In genomic region chr5:97002983-97003382, GRCh38 we compare ENCODE assay signal across 25 cellular contexts.
"Had no signal": no experiment of that assay in that cellular context is flagged by ENCODE, and none has a peak within 500 bp of the region (broad histone marks: within the 10 kb centered on the region; RNA-seq: fewer than 3 reads in every experiment).

No MANE protein-coding gene starts in this region.

- H3K4me3 Mint-ChIP-seq: activated naive CD8-positive, alpha-beta T cell treated with anti-CD3 and anti-CD28 coated beads, Interleukin-2, amount 50 U/mL, for 24 hours; activated T-helper 1 cell treated with anti-CD3 and anti-CD28 coated beads, Interleukin-12 subunit alpha, Interleukin-12 subunit beta, Interleukin-2, Interleukin-4 antibody, amounts not matched to agents 30 ng/mL and 10 ng/mL and 1 ng/mL, durations not matched to agents 14 hours and 24 hours and 36 hours; immature natural killer cell; mesothelial cell of epicardium; naive B cell; stimulated activated naive B cell treated with anti-CD40 and anti-IgM and Interleukin-4, amounts not matched to agents 10 μg/mL and 1 μg/mL and 100 μg/mL, for 72 hours; T-helper 17 cell had no signal

- H3K36me3 ChIP-seq: ovary had no signal

- H3K9me3 ChIP-seq: ovary, right lobe of liver, tibial nerve had no signal

- H3K27ac Mint-ChIP-seq: activated naive CD8-positive, alpha-beta T cell treated with anti-CD3 and anti-CD28 coated beads, Interleukin-2, amount 50 U/mL, for 24 hours; activated T-helper 1 cell treated with anti-CD3 and anti-CD28 coated beads, Interleukin-12 subunit alpha, Interleukin-12 subunit beta, Interleukin-2, Interleukin-4 antibody, amounts not matched to agents 30 ng/mL and 10 ng/mL and 1 ng/mL, durations not matched to agents 14 hours and 24 hours and 36 hours; immature natural killer cell; mesothelial cell of epicardium; naive B cell; progenitor cell of endocrine pancreas; stimulated activated naive B cell treated with anti-CD40 and anti-IgM and Interleukin-4, amounts not matched to agents 10 μg/mL and 1 μg/mL and 100 μg/mL, for 72 hours; T-helper 17 cell had no signal

- H3K27ac ChIP-seq: ovary, right lobe of liver, skin epidermis, tibial nerve had no signal

- H3K4me3 ChIP-seq: ovary, right lobe of liver, skin epidermis, tibial nerve had no signal

- H3K27me3 Mint-ChIP-seq: activated naive CD8-positive, alpha-beta T cell treated with anti-CD3 and anti-CD28 coated beads, Interleukin-2, amount 50 U/mL, for 24 hours; naive B cell; progenitor cell of endocrine pancreas; stimulated activated naive B cell treated with anti-CD40 and anti-IgM and Interleukin-4, amounts not matched to agents 10 μg/mL and 1 μg/mL and 100 μg/mL, for 72 hours; T-helper 17 cell had no signal

- H3K9me3 Mint-ChIP-seq: activated naive CD8-positive, alpha-beta T cell treated with anti-CD3 and anti-CD28 coated beads, Interleukin-2, amount 50 U/mL, for 24 hours; activated T-helper 1 cell treated with anti-CD3 and anti-CD28 coated beads, Interleukin-12 subunit alpha, Interleukin-12 subunit beta, Interleukin-2, Interleukin-4 antibody, amounts not matched to agents 30 ng/mL and 10 ng/mL and 1 ng/mL, durations not matched to agents 14 hours and 24 hours and 36 hours; immature natural killer cell; mesothelial cell of epicardium; naive B cell; stimulated activated naive B cell treated with anti-CD40 and anti-IgM and Interleukin-4, amounts not matched to agents 10 μg/mL and 1 μg/mL and 100 μg/mL, for 72 hours had no signal

- ATAC-seq: activated naive CD8-positive, alpha-beta T cell treated with anti-CD3 and anti-CD28 coated beads, Interleukin-2, amount 50 U/mL, for 24 hours; right lobe of liver; stimulated activated naive B cell treated with anti-CD40 and anti-IgM and Interleukin-4, amounts not matched to agents 10 μg/mL and 1 μg/mL and 100 μg/mL, for 72 hours; T-helper 17 cell had no signal

- DNase-seq: activated CD4-positive, alpha-beta T cell treated with anti-CD3 and anti-CD28 coated beads, Interleukin-2, amount 50 U/mL, for 1 hour; activated gamma-delta T cell; activated naive CD4-positive, alpha-beta T cell treated with anti-CD3 and anti-CD28 coated beads, Interleukin-2, amount 50 U/mL, for 16 hours; activated naive CD8-positive, alpha-beta T cell treated with anti-CD3 and anti-CD28 coated beads, Interleukin-2, amount 50 U/mL, for 24 hours; activated T-cell treated with anti-CD3 and anti-CD28 coated beads for 4 hours; amygdala; caudate nucleus; cortex of kidney; head of caudate nucleus; hypothalamus; immature natural killer cell; naive B cell; ovary; right lobe of liver; stimulated activated CD4-positive, alpha-beta T cell treated with anti-CD3 and anti-CD28 coated beads, Interleukin-1b, Interleukin-23, amount 100 ng/mL, for 48 hours; stimulated activated CD4-positive, alpha-beta T cell treated with anti-CD3 and anti-CD28 coated beads, Interleukin-4, amount 100 ng/mL, for 4 hours; stimulated activated CD8-positive, alpha-beta memory T cell treated with anti-CD3 and anti-CD28 coated beads, Interleukin-4, amount 100 ng/mL, for 48 hours; stimulated activated naive B cell treated with anti-CD40 and anti-IgM and Interleukin-4, amounts not matched to agents 10 μg/mL and 1 μg/mL and 100 μg/mL, for 72 hours; T-helper 17 cell; T1000 had no signal

- H3K27me3 ChIP-seq: ovary, right lobe of liver, tibial nerve had no signal
